In the genomic region with DNA sequence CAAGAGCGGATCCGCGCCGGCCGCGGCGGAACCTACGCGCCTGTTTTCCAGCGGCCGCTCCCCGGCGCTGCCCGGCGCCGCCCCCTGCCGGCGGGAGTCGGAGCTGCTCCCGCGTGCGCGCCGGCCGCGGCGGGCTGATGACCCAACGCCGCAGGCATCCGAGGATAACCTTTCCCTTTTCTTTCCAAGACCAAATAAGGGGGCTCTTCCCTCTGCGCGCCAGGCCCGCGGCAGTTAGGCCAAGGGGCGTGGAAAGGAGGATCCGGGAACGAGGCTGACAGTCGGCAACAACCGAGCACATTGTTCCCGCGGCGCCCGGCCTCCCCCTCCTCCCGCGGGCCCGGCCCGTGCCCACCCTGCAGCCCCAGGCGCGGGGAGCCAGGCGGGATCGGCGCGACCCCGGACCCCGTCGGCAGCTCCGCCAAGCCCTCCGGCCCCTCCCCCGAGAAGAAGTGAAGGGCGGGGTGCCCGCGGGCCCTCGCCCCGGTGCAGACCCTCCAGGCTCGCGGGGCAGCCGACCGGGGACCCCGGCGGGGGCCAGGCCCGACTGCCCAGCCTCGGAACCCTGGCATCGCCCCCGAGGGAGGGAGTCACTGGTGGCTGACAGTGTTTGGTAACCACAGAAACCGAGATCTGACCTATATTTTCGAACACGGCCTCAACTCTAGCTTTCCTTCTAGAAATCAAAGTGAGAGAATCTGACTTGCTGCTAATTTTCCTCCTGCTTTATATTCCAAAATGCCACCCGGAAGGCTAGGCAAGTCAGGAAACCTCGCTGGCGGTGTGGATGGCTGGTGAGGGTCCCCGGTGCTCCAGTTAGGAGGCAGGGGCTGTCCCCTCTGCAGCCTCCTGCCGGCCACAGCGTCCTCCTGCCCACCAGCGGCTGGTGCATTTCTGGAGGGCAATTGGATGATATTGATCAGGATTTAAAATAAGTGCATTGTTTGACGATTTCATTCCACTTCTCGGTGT, we compare ENCODE assay signal across 7 cellular contexts. TPM values are rescaled to one million over a fixed set of nuclear protein-coding genes. Genes with fewer than 3 reads are reported as not detected.
DNase-seq lines count a peak whose midpoint lies in the region; ATAC-seq, FAIRE-seq and TF ChIP-seq lines count a peak whose summit lies in the region.

No MANE protein-coding gene starts in this region.

- BruUV-seq in HepG2 (replicated peaks; lab: Mats Ljungman, UMichigan): no TSS peak

- POLR2A ChIA-PET in HepG2 (lab: Yijun Ruan, JAX): no interaction called here

- peak overlapping the region; percentile 61; the same call in 1 of the 2 replicates for H3K9ac ChIP-seq in HepG2 (ENCODE audit: insufficient read depth, low read depth, low read length)

- H3K4me3 ChIP-seq in dorsolateral prefrontal cortex: peak overlapping the region; percentile 57 to 82 (median 69)
- peak overlapping the region; percentile 49 to 69 (median 53) for H3K4me3 ChIP-seq in HepG2 (replicated peaks in 1 of 3; ENCODE audit: insufficient read depth in 1 of 3, low read depth in 2 of 3, low read length in 3 of 3)

- no peaks in the 10 kb centered on the region for H3K79me2 ChIP-seq in HepG2 (ENCODE audit: insufficient read depth, low read length)

- intact Hi-C loops in dorsolateral prefrontal cortex (cut with DNase I): loop anchor here (2.0 to 10.0 kb wide), 4 partner anchors 94 to 414 kb away; a partner anchor contains a TSS
- intact Hi-C loops in HepG2 (cut with micrococcal nuclease; ENCODE audit: unreplicated experiment): loop anchor here (5.0 kb wide), 1 partner anchor 617 kb away; no protein-coding TSS in a partner anchor

- no peaks in the 10 kb centered on the region for H3K9me3 ChIP-seq in HepG2 (ENCODE audit: low read length)

- peak; percentile 83 for DNase-seq in HFFc6
- DNase-seq in NCI-H146 treated with DMSO at 0.1 percent for 48 hours (lab: John Stamatoyannopoulos, UW; ENCODE audit: unreplicated experiment): peak; percentile 18
- peak; percentile 34 for DNase-seq in activated CD4-positive, alpha-beta T cell treated with anti-CD3 and anti-CD28 coated beads, Interleukin-2, amount 50 U/mL, for 1 hour
- DNase-seq in dorsolateral prefrontal cortex: peak in 9 of 10 donors; percentile 16 to 81 (median 43)
- peak; percentile 65 for DNase-seq in HepG2 (ENCODE audit: low spot score)
- peak; percentile 29 for DNase-seq in stimulated activated CD4-positive, alpha-beta T cell treated with anti-CD3 and anti-CD28 coated beads, Interleukin-1b, Interleukin-23, amount 100 ng/mL, for 48 hours

- FAIRE-seq in HepG2 (lab: Jason Lieb, UNC): no peak

- peak overlapping the region; percentile 81 for H3K4me3 Mint-ChIP-seq in HFFc6

- peaks cover 23% of the 10 kb centered on the region; the same call in 1 of the 2 replicates for H3K4me1 ChIP-seq in HepG2 (ENCODE audit: insufficient read depth, low read length)

- peak overlapping the region; percentile 87 for H3K4me2 ChIP-seq in HepG2 (ENCODE audit: low read depth, low read length)

- H4K20me1 ChIP-seq in HepG2 (ENCODE audit: insufficient read depth, low read length): no peaks in the 10 kb centered on the region

- no peaks in the 10 kb centered on the region for H3K4me1 Mint-ChIP-seq in HFFc6 (ENCODE audit: low read depth)

- no peaks in the 10 kb centered on the region for H3K36me3 ChIP-seq in HepG2 (replicated peaks in 1 of 2; ENCODE audit: control insufficient read depth in 1 of 2, insufficient read depth in 2 of 2, low read length in 2 of 2)

- in situ Hi-C loops in HepG2 (cut with HindIII; ENCODE audit: extremely low pct_ligation_motif_present, low pct_unique_long_range_greater_than_20kb): loop anchor here (5.0 kb wide), 1 partner anchor 542 kb away; no protein-coding TSS in a partner anchor

- no peak for TF ChIP-seq EP300 in HepG2 (IDR thresholded peaks at IDR 0.05; ENCODE audit: low read depth in 2 of 2, low read length in 2 of 2)
- TF ChIP-seq EP300 in HepG2 (CRISPR knock-in tag; IDR thresholded peaks at IDR 0.05; ENCODE audit: borderline replicate concordance): no peak

- H3K27me3 ChIP-seq in dorsolateral prefrontal cortex: no peaks in the 10 kb centered on the region
- peaks cover 11 to 67% of the 10 kb centered on the region in 2 experiments; a peak in 4 of 5 replicates for H3K27me3 ChIP-seq in HepG2 (ENCODE audit: control insufficient read depth in 1 of 2, insufficient read depth in 2 of 2, low read length in 2 of 2)

- H3K27ac Mint-ChIP-seq in HFFc6: peak overlapping the region; percentile 85

- no peaks in the 10 kb centered on the region for H3K36me3 Mint-ChIP-seq in HFFc6 (ENCODE audit: low read depth)

- peaks cover 15% of the 10 kb centered on the region for H3K27me3 Mint-ChIP-seq in HFFc6 (ENCODE audit: insufficient read depth)

- H2AFZ ChIP-seq in HepG2 (ENCODE audit: low read length): no peak overlapping the region

- TF ChIP-seq CTCF in GM12873 (IDR thresholded peaks at IDR 0.05; ENCODE audit: insufficient read depth, low read depth, low read length, missing control alignments): peak; percentile 75
- TF ChIP-seq CTCF in HFFc6 (IDR thresholded peaks at IDR 0.05): peak; percentile 84
- TF ChIP-seq CTCF in dorsolateral prefrontal cortex (IDR thresholded peaks at IDR 0.05 in 54 of 56, conservative IDR thresholded peaks at IDR 0.05 in 2 of 56; ENCODE audit: low read depth in 1 of 56, partially characterized antibody in 56 of 56): peak in 55 of 56 donors; percentile 42 to 87 (median 74)
- peak; percentile 66 for TF ChIP-seq CTCF in HepG2 (CRISPR knock-in tag; IDR thresholded peaks at IDR 0.05)

- TF ChIP-seq RAD21 in HepG2 (CRISPR knock-in tag; IDR thresholded peaks at IDR 0.05): peak; percentile 65

- no peaks in the 10 kb centered on the region for H3K9me3 Mint-ChIP-seq in HFFc6

- peak overlapping the region in 58 of 59 donors; percentile 22 to 95 (median 84) for H3K27ac ChIP-seq in dorsolateral prefrontal cortex
- no peak overlapping the region for H3K27ac ChIP-seq in HepG2 (ENCODE audit: extremely low read length, insufficient read depth, low read length)

- CTCF ChIA-PET in HepG2 (lab: Yijun Ruan, JAX; ENCODE audit: low intra/inter-chr PET ratio, low total read pairs): no interaction called here

- TF ChIP-seq POLR2A in HepG2 (IDR thresholded peaks at IDR 0.05; ENCODE audit: insufficient read depth in 1 of 2, low read depth in 2 of 2, low read length in 2 of 2): no peak

- 2% methylated on average over 42 of the region's 86 CpGs for WGBS in HepG2 (ENCODE audit: low lambda C conversion rate)

- peak; percentile 86 for ATAC-seq in HepG2

RNA-seq across cellular contexts. Expression of a gene that starts 45.6 kb away (rescaled TPM):
- total RNA-seq in HFFc6 (2021; fragmentation: NEBNext Ultra II Directional; extraction: Animal tissue kit (Norgen Biotek cat#: 25700)): 1 to 10 TPM; 4.6 to 7.6 (median 7.4) TPM
- total RNA-seq in dorsolateral prefrontal cortex: 100 to 1,000 TPM in 13 of 120 experiments, 10 to 100 TPM in 107; 54.7 to 162 (median 78.7) TPM
- total RNA-seq in HepG2 (2016; rRNA removed; fragmentation: Illumina TruSeq; extraction: Trizol): 3.7 and 6.0 TPM in 2 replicates
- total RNA-seq in HepG2 (2016; cell fraction: cytosol; rRNA removed; fragmentation: Illumina TruSeq; extraction: Trizol; ENCODE audit: low read depth): 0.20 and 0.44 TPM in 2 replicates
- total RNA-seq in HepG2 (2016; cell fraction: insoluble cytoplasmic fraction; rRNA removed; fragmentation: Illumina TruSeq; extraction: Trizol): 3.8 and 5.5 TPM in 2 replicates
- 1.6 and 1.7 TPM in 2 replicates for total RNA-seq in HepG2 (2016; cell fraction: membrane; rRNA removed; fragmentation: Illumina TruSeq; extraction: Trizol)
- 4.7 and 4.8 TPM in 2 replicates for total RNA-seq in HepG2 (2016; cell fraction: nucleus; rRNA removed; fragmentation: Illumina TruSeq; extraction: Trizol)
- 1.1 and 1.2 TPM in 2 replicates for polyA plus RNA-seq in HepG2 (2011; rRNA removed)
- 0.74 and 0.99 TPM in 2 replicates for polyA plus RNA-seq in HepG2 (2011; cell fraction: cytosol; rRNA removed)
- polyA plus RNA-seq in HepG2 (2011; cell fraction: nucleus; rRNA removed): 2.4 and 2.9 TPM in 2 replicates
- polyA plus RNA-seq in HepG2 (2012): 1.6 and 2.4 TPM in 2 replicates
- polyA plus RNA-seq in HepG2 (2016; cell fraction: cytosol; fragmentation: Illumina TruSeq; extraction: Trizol; ENCODE audit: low read depth): 0.16 and 0.17 TPM in 2 replicates
- 4.5 and 4.9 TPM in 2 replicates for polyA plus RNA-seq in HepG2 (2016; cell fraction: insoluble cytoplasmic fraction; fragmentation: Illumina TruSeq; extraction: Trizol; ENCODE audit: low read depth)
- 0.78 and 0.93 TPM in 2 replicates for polyA plus RNA-seq in HepG2 (2016; cell fraction: membrane; fragmentation: Illumina TruSeq; extraction: Trizol; ENCODE audit: low read depth)
- 6.9 TPM in 2 replicates for polyA plus RNA-seq in HepG2 (2016; cell fraction: nucleus; fragmentation: Illumina TruSeq; extraction: Trizol; ENCODE audit: insufficient read depth, low read depth)
- 2.1 and 23.9 TPM in 2 replicates for polyA minus RNA-seq in HepG2 (2011; rRNA and poly(A)+ RNA removed; ENCODE audit: low replicate concordance)
- polyA minus RNA-seq in HepG2 (2011; cell fraction: cytosol; rRNA and poly(A)+ RNA removed): 2.3 TPM in 2 replicates
- polyA minus RNA-seq in HepG2 (2011; cell fraction: nucleus; rRNA and poly(A)+ RNA removed): 3.3 and 3.5 TPM in 2 replicates

RNA-seq across cellular contexts. Expression of a gene that starts 51.7 kb away (rescaled TPM):
- total RNA-seq in HFFc6 (2021; fragmentation: NEBNext Ultra II Directional; extraction: Animal tissue kit (Norgen Biotek cat#: 25700)): not detected
- total RNA-seq in dorsolateral prefrontal cortex (1 to 10 TPM in 66 of 120 experiments, under 1 TPM in 41, not detected in 13; 0.36 to 3.0 (median 1.2) TPM), HepG2 (2016; rRNA removed; fragmentation: Illumina TruSeq; extraction: Trizol) (not detected in 2 replicates)
- total RNA-seq in HepG2 (2016; cell fraction: cytosol; rRNA removed; fragmentation: Illumina TruSeq; extraction: Trizol; ENCODE audit: low read depth): not detected in 2 replicates
- not detected in 2 replicates for total RNA-seq in HepG2 (2016; cell fraction: insoluble cytoplasmic fraction; rRNA removed; fragmentation: Illumina TruSeq; extraction: Trizol)
- total RNA-seq in HepG2 (2016; cell fraction: membrane; rRNA removed; fragmentation: Illumina TruSeq; extraction: Trizol): not detected in 2 replicates
- not detected in 2 replicates for total RNA-seq in HepG2 (2016; cell fraction: nucleus; rRNA removed; fragmentation: Illumina TruSeq; extraction: Trizol)
- not detected in 2 replicates for polyA plus RNA-seq in HepG2 (2011; rRNA removed)
- polyA plus RNA-seq in HepG2 (2011; cell fraction: cytosol; rRNA removed): not detected in 2 replicates
- not detected in 2 replicates for polyA plus RNA-seq in HepG2 (2011; cell fraction: nucleus; rRNA removed)
- not detected in 2 replicates for polyA plus RNA-seq in HepG2 (2012)
- polyA plus RNA-seq in HepG2 (2016; cell fraction: cytosol; fragmentation: Illumina TruSeq; extraction: Trizol; ENCODE audit: low read depth): not detected in 2 replicates
- not detected in 2 replicates for polyA plus RNA-seq in HepG2 (2016; cell fraction: insoluble cytoplasmic fraction; fragmentation: Illumina TruSeq; extraction: Trizol; ENCODE audit: low read depth)
- polyA plus RNA-seq in HepG2 (2016; cell fraction: membrane; fragmentation: Illumina TruSeq; extraction: Trizol; ENCODE audit: low read depth): not detected in 2 replicates
- not detected in 2 replicates for polyA plus RNA-seq in HepG2 (2016; cell fraction: nucleus; fragmentation: Illumina TruSeq; extraction: Trizol; ENCODE audit: insufficient read depth, low read depth)
- polyA minus RNA-seq in HepG2 (2011; rRNA and poly(A)+ RNA removed; ENCODE audit: low replicate concordance): 2.3 TPM in 1 of 2 replicates, not detected in the other
- polyA minus RNA-seq in HepG2 (2011; cell fraction: cytosol; rRNA and poly(A)+ RNA removed): not detected in 2 replicates
- not detected in 2 replicates for polyA minus RNA-seq in HepG2 (2011; cell fraction: nucleus; rRNA and poly(A)+ RNA removed)

Comparison
In these comparisons a context has a peak if more than half of its experiments do, and no peak if none do; other contexts are left out.
1. DNase-seq: peak in every context shown above with its lines; median percentile 83 in HFFc6; 65 in HepG2; 43 in dorsolateral prefrontal cortex; 34 in activated CD4-positive, alpha-beta T cell treated with anti-CD3 and anti-CD28 coated beads, Interleukin-2, amount 50 U/mL, for 1 hour; 29 in stimulated activated CD4-positive, alpha-beta T cell treated with anti-CD3 and anti-CD28 coated beads, Interleukin-1b, Interleukin-23, amount 100 ng/mL, for 48 hours; 18 in NCI-H146 treated with DMSO at 0.1 percent for 48 hours.
2. RNA of a gene that starts 45.6 kb away (total RNA-seq): 54.7 to 162 TPM in dorsolateral prefrontal cortex; 4.6 to 7.6 TPM in HFFc6 and 0.20 to 6.0 TPM in HepG2; every median in the first group is over 4 times any median in the second.
3. Peak in every context shown above with its lines, with median percentiles within 50 percentile points of each other: CTCF ChIP-seq.